1 cellular context compared by ENCODE assay signal in genomic region chr13:66937423-66937822, GRCh38.
A peak's percentile ranks its signal among the peaks of the same experiment; 100 is the strongest.
TF ChIP-seq lines count a peak whose summit lies in the region.

No MANE protein-coding gene starts in this region.

TF ChIP-seq in K562, 482 proteins besides CTCF, POLR2A, EP300 and RAD21 (continued from another document):
- TF ChIP-seq ZNF407 (IDR thresholded peaks at IDR 0.05; ENCODE audit: low read depth) (peak; percentile 74; the same call in 1 of the 2 replicates), SMARCA4 (IDR thresholded peaks at IDR 0.05) (no peak), ZBTB40 (IDR thresholded peaks at IDR 0.05) (no peak), ZBTB40 (CRISPR knock-in tag; IDR thresholded peaks at IDR 0.05) (no peak), PPARD (CRISPR knock-in tag; IDR thresholded peaks at IDR 0.05) (no peak), CEBPG (CRISPR knock-in tag; IDR thresholded peaks at IDR 0.05) (no peak), CEBPG (tag; conservative IDR thresholded peaks at IDR 0.05 in 1 of 2, IDR thresholded peaks at IDR 0.05 in 1 of 2) (peak in 1 of 2 experiments; percentile 37; a peak in 1 of 4 replicates), BRF2 (IDR thresholded peaks at IDR 0.05; ENCODE audit: borderline replicate concordance, insufficient read depth, insufficient read length) (no peak)
TF ChIP-seq in K562: peak in this region for 3.
